26 cellular contexts compared by ENCODE assay signal in the genomic region with DNA sequence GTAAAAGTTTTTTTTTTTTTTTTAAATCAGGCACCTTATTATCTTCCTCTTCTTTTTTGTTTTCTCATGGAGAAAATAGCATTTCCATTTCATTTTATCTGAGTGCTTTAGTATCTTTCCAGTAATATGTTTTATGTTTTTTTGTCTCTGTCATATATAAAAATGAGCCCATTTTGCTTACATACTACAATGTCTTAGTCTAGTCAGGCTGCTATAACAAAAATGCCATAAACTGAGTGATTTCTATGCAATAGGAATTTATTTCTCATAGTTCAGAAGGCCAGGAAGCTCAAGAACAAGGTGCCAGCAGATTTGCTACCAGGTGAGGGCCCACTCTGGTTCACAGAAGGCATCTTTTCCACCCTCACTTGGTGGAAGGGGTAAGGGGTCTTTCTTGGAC.
"Had no signal": no experiment of that assay in that cellular context is flagged by ENCODE, and none has a peak within 500 bp of the region (broad histone marks: within the 10 kb centered on the region; RNA-seq: fewer than 3 reads in every experiment).

No MANE protein-coding gene starts in this region.

- ATAC-seq: effector memory CD8-positive, alpha-beta T cell; esophagus mucosa; foreskin keratinocyte; gastrocnemius medialis; gastroesophageal sphincter; heart left ventricle; heart right ventricle had no signal

- H3K27ac Mint-ChIP-seq: dendritic cell treated with granulocyte-macrophage colony-stimulating factor and Interleukin-4, amounts not matched to agents 40 ng/mL and 50 ng/mL, for 4 days; endodermal cell had no signal

- FAIRE-seq: colon, endothelial cell of umbilical vein had no signal

- H3K9me3 ChIP-seq: colonic mucosa, esophagus muscularis mucosa, esophagus squamous epithelium, gastrocnemius medialis, gastroesophageal sphincter, heart right ventricle had no signal

- H3K4me1 ChIP-seq: colonic mucosa, esophagus squamous epithelium, foreskin keratinocyte, gastrocnemius medialis, gastroesophageal sphincter, heart left ventricle, heart right ventricle had no signal

- H3K4me3 ChIP-seq: colonic mucosa, coronary artery, dorsolateral prefrontal cortex, esophagus muscularis mucosa, esophagus squamous epithelium, gastrocnemius medialis, gastroesophageal sphincter, heart left ventricle, heart right ventricle had no signal

- DNase-seq: colonic mucosa; cortex of kidney; dermis blood vessel endothelial cell; dorsolateral prefrontal cortex; effector CD4-positive, alpha-beta T cell; effector CD8-positive, alpha-beta T cell; effector memory CD4-positive, alpha-beta T cell; effector memory CD8-positive, alpha-beta T cell; endodermal cell; erythroblast; esophagus squamous epithelium; foreskin keratinocyte; foreskin melanocyte; gastrocnemius medialis; glutamatergic neuron; head of caudate nucleus; heart left ventricle; heart right ventricle had no signal

- H3K27me3 Mint-ChIP-seq: dendritic cell treated with granulocyte-macrophage colony-stimulating factor and Interleukin-4, amounts not matched to agents 40 ng/mL and 50 ng/mL, for 4 days had no signal

- H3K27ac ChIP-seq: colonic mucosa, coronary artery, dorsolateral prefrontal cortex, epithelial cell of prostate, esophagus muscularis mucosa, esophagus squamous epithelium, foreskin keratinocyte, gastrocnemius medialis, gastroesophageal sphincter, heart left ventricle, heart right ventricle had no signal

- H3K9me3 Mint-ChIP-seq: effector memory CD8-positive, alpha-beta T cell; endodermal cell had no signal

- H3K4me1 Mint-ChIP-seq: endodermal cell had no signal

- H3K27me3 ChIP-seq: colonic mucosa, dorsolateral prefrontal cortex, esophagus muscularis mucosa, esophagus squamous epithelium, foreskin keratinocyte, gastrocnemius medialis, gastroesophageal sphincter, heart left ventricle, heart right ventricle had no signal

- H3K4me3 Mint-ChIP-seq: dendritic cell treated with granulocyte-macrophage colony-stimulating factor and Interleukin-4, amounts not matched to agents 40 ng/mL and 50 ng/mL, for 4 days; effector memory CD8-positive, alpha-beta T cell; endodermal cell had no signal

- H3K36me3 ChIP-seq: colonic mucosa, esophagus muscularis mucosa, esophagus squamous epithelium, gastrocnemius medialis, gastroesophageal sphincter, heart left ventricle, heart right ventricle had no signal
